Comparison of ENCODE assay signal across 1 cellular context in the genomic region with DNA sequence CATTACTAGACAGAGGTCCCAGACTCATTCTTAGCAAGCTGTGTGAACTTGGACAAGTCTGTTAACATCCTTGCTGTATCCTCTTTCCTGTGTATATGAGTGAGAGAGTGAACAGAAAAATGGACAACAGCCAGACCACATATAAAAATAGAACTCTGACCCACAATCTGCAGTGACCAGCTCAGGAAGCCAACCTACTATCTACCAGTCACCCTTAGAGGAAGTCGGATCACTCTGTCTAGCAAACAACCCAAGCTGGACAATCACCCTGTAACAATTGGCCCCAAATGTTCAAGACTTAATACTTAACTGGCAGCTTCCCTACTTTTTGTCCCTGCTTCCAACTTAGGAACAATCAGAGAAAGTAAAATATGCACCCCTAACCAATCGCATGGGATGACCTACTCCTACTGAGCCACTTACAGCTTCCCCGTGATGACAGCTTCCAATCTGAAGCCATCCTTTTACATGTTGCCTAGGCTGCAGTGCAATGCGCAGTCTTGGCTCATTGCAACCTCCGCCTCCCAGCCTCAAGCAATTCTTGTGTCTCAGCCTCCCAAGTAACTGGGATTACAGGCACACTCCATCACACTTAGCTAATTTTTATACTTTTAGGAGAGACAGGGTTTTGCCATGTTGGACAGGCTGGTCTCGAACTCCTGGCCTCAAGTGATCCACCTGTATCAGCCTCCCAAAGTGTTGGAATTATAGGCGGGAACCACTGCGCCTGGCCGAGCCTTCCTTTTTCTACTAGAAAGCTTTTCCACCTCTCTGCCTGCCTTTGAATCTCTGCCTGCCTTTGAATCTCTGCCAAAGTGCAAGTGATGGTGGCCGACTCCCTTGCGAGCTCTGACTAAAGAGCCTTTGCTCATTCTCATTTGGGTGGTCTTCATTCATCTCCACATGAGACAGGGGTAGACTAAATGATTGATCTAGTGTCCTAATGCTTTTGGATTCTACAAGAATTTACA.
TF ChIP-seq lines count a peak whose summit lies in the region.

No MANE protein-coding gene starts in this region.

TF ChIP-seq in H1, 55 proteins besides CTCF, POLR2A, EP300 and RAD21:
- TF ChIP-seq, protein P1, sequence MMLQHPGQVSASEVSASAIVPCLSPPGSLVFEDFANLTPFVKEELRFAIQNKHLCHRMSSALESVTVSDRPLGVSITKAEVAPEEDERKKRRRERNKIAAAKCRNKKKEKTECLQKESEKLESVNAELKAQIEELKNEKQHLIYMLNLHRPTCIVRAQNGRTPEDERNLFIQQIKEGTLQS (IDR thresholded peaks at IDR 0.05; ENCODE audit: insufficient read depth, low read depth, low read length): no peak
- TF ChIP-seq ZNF274 (IDR thresholded peaks at IDR 0.05; ENCODE audit: borderline replicate concordance, extremely low read depth, low read length) (no peak), HDAC6 (IDR thresholded peaks at IDR 0.05; ENCODE audit: low read depth, low read length) (no peak), CHD7 (IDR thresholded peaks at IDR 0.05; ENCODE audit: insufficient replicate concordance, low read length) (no peak), JUND (IDR thresholded peaks at IDR 0.05; ENCODE audit: low read length) (no peak), SRF (IDR thresholded peaks at IDR 0.05; ENCODE audit: low read depth, low read length) (no peak), GABPA (IDR thresholded peaks at IDR 0.05; ENCODE audit: borderline replicate concordance, insufficient read depth, low read length) (no peak), RFX5 (IDR thresholded peaks at IDR 0.05; ENCODE audit: borderline replicate concordance, low read depth, low read length) (no peak), TAF7 (optimal IDR thresholded peaks at IDR 0.05; ENCODE audit: borderline replicate concordance, low read depth, low read length) (no peak)
